ENCODE assay signal across 20 cellular contexts in the genomic region with DNA sequence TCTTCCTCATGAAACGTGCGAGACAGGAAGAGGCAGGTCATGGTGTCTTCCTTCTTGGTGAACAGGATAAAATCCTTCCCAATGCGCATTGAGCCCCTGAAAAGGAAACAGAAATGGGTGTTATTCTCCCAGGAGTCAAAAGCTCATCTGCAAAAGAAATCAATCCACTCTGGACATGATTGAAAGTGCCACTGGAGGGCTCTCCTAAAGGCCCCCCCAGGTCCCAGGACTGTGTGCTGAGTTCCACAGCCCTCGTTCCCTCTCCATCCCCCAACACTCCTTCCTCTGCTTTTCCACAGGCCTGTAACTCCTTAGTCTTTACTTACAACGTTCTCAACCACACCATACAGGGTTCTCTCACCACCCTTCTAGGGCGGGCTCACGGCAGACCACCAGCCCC. TPM values are rescaled to one million over a fixed set of nuclear protein-coding genes. Genes with fewer than 3 reads are reported as not detected.
A peak's percentile ranks its signal among the peaks of the same experiment; 100 is the strongest.
DNase-seq lines count a peak whose midpoint lies in the region; ATAC-seq and TF ChIP-seq lines count a peak whose summit lies in the region.
"Had no signal": no experiment of that assay in that cellular context is flagged by ENCODE, and none has a peak within 500 bp of the region (broad histone marks: within the 10 kb centered on the region; RNA-seq: fewer than 3 reads in every experiment).

No MANE protein-coding gene starts in this region.

- CTCF ChIA-PET in activated CD4-positive, alpha-beta T cell treated with anti-CD3 and anti-CD28 coated beads, Interleukin-2, amount 10 ng/mL, durations not matched to agents 7 days and 5 days (lab: Charles Lee), result interaction anchor here (0.8 to 1.2 kb wide), 4 partner anchors 8 to 447 kb away, joined by 3 to 5 read pairs (median 3); a partner anchor contains a TSS

- no peak overlapping the region for H3K4me3 ChIP-seq in endodermal cell (ENCODE audit: low read length)
- no peak overlapping the region for H3K4me3 ChIP-seq in sigmoid colon
- H3K4me3 ChIP-seq: HAP-1, Peyer's patch, right lobe of liver had no signal

- WGBS in endodermal cell (ENCODE audit: insufficient coverage in 1 of 2, insufficient read length in 1 of 2), 2 experiments, result 85 to 93% methylated on average over 5 to 7 of the region's 7 CpGs
- 76 to 77% methylated on average over 7 of the region's 7 CpGs for WGBS in sigmoid colon, 2 donors

- H3K9ac ChIP-seq in endodermal cell (ENCODE audit: extremely low read depth, low read length, poor library complexity, severe bottlenecking), result no peak overlapping the region

- H3K4me3 Mint-ChIP-seq in activated CD4-positive, alpha-beta T cell treated with anti-CD3 and anti-CD28 coated beads, Interleukin-2, amount 10 ng/mL, durations not matched to agents 24 days and 14 days, result no peak overlapping the region
- no peak overlapping the region for H3K4me3 Mint-ChIP-seq in activated CD4-positive, alpha-beta T cell treated with anti-CD3 and anti-CD28 coated beads, Interleukin-2, amount 10 ng/mL, durations not matched to agents 7 days and 5 days
- H3K4me3 Mint-ChIP-seq in T-helper 17 cell (no peak overlapping the region), endodermal cell (no peak overlapping the region)
- H3K4me3 Mint-ChIP-seq: immature natural killer cell, neural crest cell had no signal

- peak overlapping the region; percentile 36 for H3K27ac Mint-ChIP-seq in activated CD4-positive, alpha-beta T cell treated with anti-CD3 and anti-CD28 coated beads, Interleukin-2, amount 10 ng/mL, durations not matched to agents 24 days and 14 days
- no peak overlapping the region for H3K27ac Mint-ChIP-seq in activated CD4-positive, alpha-beta T cell treated with anti-CD3 and anti-CD28 coated beads, Interleukin-2, amount 10 ng/mL, durations not matched to agents 7 days and 5 days
- H3K27ac Mint-ChIP-seq in T-helper 17 cell (peak overlapping the region; percentile 54), endodermal cell (peak overlapping the region; percentile 71)

- H3K27me3 ChIP-seq in endodermal cell (ENCODE audit: control insufficient read depth, insufficient read depth, low read length, poor library complexity, severe bottlenecking) (no peaks in the 10 kb centered on the region), sigmoid colon (no peaks in the 10 kb centered on the region)
- H3K27me3 ChIP-seq: Peyer's patch, right lobe of liver had no signal

- H3K4me1 ChIP-seq in endodermal cell (ENCODE audit: control insufficient read depth, insufficient read depth, low read length), result peaks cover 7% of the 10 kb centered on the region
- peaks cover 0 to 23% (median 22%) of the 10 kb centered on the region in 4 donors for H3K4me1 ChIP-seq in sigmoid colon
- H3K4me1 ChIP-seq: HAP-1, right lobe of liver had no signal

- no peaks in the 10 kb centered on the region for H3K9me3 ChIP-seq in T-helper 17 cell (ENCODE audit: control insufficient read depth, low read length, poor library complexity, severe bottlenecking)
- no peaks in the 10 kb centered on the region for H3K9me3 ChIP-seq in endodermal cell (ENCODE audit: control insufficient read depth, low read length)
- H3K9me3 ChIP-seq in sigmoid colon, result no peaks in the 10 kb centered on the region
- H3K9me3 ChIP-seq: HAP-1, Peyer's patch, right lobe of liver had no signal

- no peak for DNase-seq in activated CD4-positive, alpha-beta T cell treated with anti-CD3 and anti-CD28 coated beads, Interleukin-2, amount 10 ng/mL, durations not matched to agents 24 days and 14 days
- DNase-seq in activated CD4-positive, alpha-beta T cell treated with anti-CD3 and anti-CD28 coated beads, Interleukin-2, amount 10 ng/mL, durations not matched to agents 7 days and 5 days, result no peak
- DNase-seq in T-helper 17 cell (no peak), endodermal cell (no peak), sigmoid colon (no peak)
- DNase-seq: 8988T; activated effector memory CD4-positive, alpha-beta T cell treated with Interleukin-2 at 50 U/mL for 16 hours; DMS 273 treated with DMSO at 0.1 percent for 48 hours; immature natural killer cell; Karpas-422; mesendoderm; NCI-H2171; NCI-H774; Peyer's patch; right lobe of liver had no signal

- H3K36me3 Mint-ChIP-seq in activated CD4-positive, alpha-beta T cell treated with anti-CD3 and anti-CD28 coated beads, Interleukin-2, amount 10 ng/mL, durations not matched to agents 24 days and 14 days (ENCODE audit: low read depth), result peaks cover 68% of the 10 kb centered on the region
- peaks cover 64% of the 10 kb centered on the region for H3K36me3 Mint-ChIP-seq in activated CD4-positive, alpha-beta T cell treated with anti-CD3 and anti-CD28 coated beads, Interleukin-2, amount 10 ng/mL, durations not matched to agents 7 days and 5 days (ENCODE audit: low read depth)
- peaks cover 26% of the 10 kb centered on the region for H3K36me3 Mint-ChIP-seq in T-helper 17 cell (ENCODE audit: low read depth)
- peaks cover 71% of the 10 kb centered on the region for H3K36me3 Mint-ChIP-seq in endodermal cell (ENCODE audit: low read depth)

- TF ChIP-seq POLR2A in sigmoid colon (IDR thresholded peaks at IDR 0.05), result no peak

- H3K36me3 ChIP-seq in endodermal cell (ENCODE audit: control insufficient read depth, insufficient read depth, low read length), result peaks cover 95% of the 10 kb centered on the region
- H3K36me3 ChIP-seq in sigmoid colon, result peaks cover 43 to 90% (median 57%) of the 10 kb centered on the region in 4 donors

- H3K27me3 Mint-ChIP-seq in activated CD4-positive, alpha-beta T cell treated with anti-CD3 and anti-CD28 coated beads, Interleukin-2, amount 10 ng/mL, durations not matched to agents 24 days and 14 days, result no peaks in the 10 kb centered on the region
- no peaks in the 10 kb centered on the region for H3K27me3 Mint-ChIP-seq in activated CD4-positive, alpha-beta T cell treated with anti-CD3 and anti-CD28 coated beads, Interleukin-2, amount 10 ng/mL, durations not matched to agents 7 days and 5 days
- H3K27me3 Mint-ChIP-seq in T-helper 17 cell (no peaks in the 10 kb centered on the region), endodermal cell (ENCODE audit: insufficient read depth) (no peaks in the 10 kb centered on the region)

- ATAC-seq in T-helper 17 cell (no peak), GM21423 (IDR thresholded peaks at IDR 0.05; ENCODE audit: unreplicated experiment) (no peak), HG02970 (IDR thresholded peaks at IDR 0.05; ENCODE audit: low FRiP score, unreplicated experiment) (no peak), GM21390 (IDR thresholded peaks at IDR 0.05; ENCODE audit: unreplicated experiment) (no peak)

- no peak for TF ChIP-seq EP300 in sigmoid colon (IDR thresholded peaks at IDR 0.05)

- POLR2A ChIA-PET in activated CD4-positive, alpha-beta T cell treated with anti-CD3 and anti-CD28 coated beads, Interleukin-2, amount 10 ng/mL, durations not matched to agents 7 days and 5 days (lab: Charles Lee), result no interaction called here

- no peaks in the 10 kb centered on the region for H3K9me3 Mint-ChIP-seq in activated CD4-positive, alpha-beta T cell treated with anti-CD3 and anti-CD28 coated beads, Interleukin-2, amount 10 ng/mL, durations not matched to agents 24 days and 14 days
- peaks cover 3% of the 10 kb centered on the region for H3K9me3 Mint-ChIP-seq in activated CD4-positive, alpha-beta T cell treated with anti-CD3 and anti-CD28 coated beads, Interleukin-2, amount 10 ng/mL, durations not matched to agents 7 days and 5 days
- no peaks in the 10 kb centered on the region for H3K9me3 Mint-ChIP-seq in endodermal cell
- H3K9me3 Mint-ChIP-seq: immature natural killer cell, neural crest cell had no signal

- TF ChIP-seq CTCF in endodermal cell (conservative IDR thresholded peaks at IDR 0.05) (no peak), sigmoid colon (IDR thresholded peaks at IDR 0.05) (no peak)

- intact Hi-C loops in activated CD4-positive, alpha-beta T cell treated with anti-CD3 and anti-CD28 coated beads, Interleukin-2, amount 10 ng/mL, durations not matched to agents 24 days and 14 days (cut with micrococcal nuclease), result no loop called here
- intact Hi-C loops in sigmoid colon (cut with DNase I), result loop anchor here (2.0 to 5.0 kb wide), 2 partner anchors 91 to 202 kb away; no protein-coding TSS in a partner anchor

- H3K4me1 Mint-ChIP-seq in activated CD4-positive, alpha-beta T cell treated with anti-CD3 and anti-CD28 coated beads, Interleukin-2, amount 10 ng/mL, durations not matched to agents 24 days and 14 days, result peaks cover 39% of the 10 kb centered on the region
- H3K4me1 Mint-ChIP-seq in activated CD4-positive, alpha-beta T cell treated with anti-CD3 and anti-CD28 coated beads, Interleukin-2, amount 10 ng/mL, durations not matched to agents 7 days and 5 days, result peaks cover 61% of the 10 kb centered on the region
- H3K4me1 Mint-ChIP-seq in T-helper 17 cell (peaks cover 48% of the 10 kb centered on the region), endodermal cell (peaks cover 4% of the 10 kb centered on the region)

- H3K27ac ChIP-seq in endodermal cell (ENCODE audit: low read depth, low read length), result no peak overlapping the region
- H3K27ac ChIP-seq in sigmoid colon, result peak overlapping the region; percentile 17 to 74 (median 64)
- H3K27ac ChIP-seq: Peyer's patch, right lobe of liver had no signal

RNA-seq across cellular contexts. Expression of a gene that starts 22.2 kb away (rescaled TPM):
- total RNA-seq in activated CD4-positive, alpha-beta T cell treated with anti-CD3 and anti-CD28 coated beads, Interleukin-2, amount 10 ng/mL, durations not matched to agents 24 days and 14 days, result 50.6 and 50.8 TPM in 2 replicates
- 10 to 100 TPM; 39.2 to 49.4 TPM for total RNA-seq in activated CD4-positive, alpha-beta T cell treated with anti-CD3 and anti-CD28 coated beads, Interleukin-2, amount 10 ng/mL, durations not matched to agents 7 days and 5 days
- total RNA-seq in T-helper 17 cell (10 to 100 TPM; 28.9 to 35.9 TPM), endodermal cell (10 to 100 TPM; 34.9 to 36.3 TPM), sigmoid colon (10 to 100 TPM; 13.3 to 42.1 (median 24.4) TPM)
- polyA plus RNA-seq in endodermal cell (2013, experiment 1 of 2), result 31.7 TPM
- polyA plus RNA-seq in endodermal cell (2013, experiment 2 of 2), result 36.8 TPM
- polyA plus RNA-seq in sigmoid colon, result 10 to 100 TPM in 1 of 3 donors, 1 to 10 TPM in 2; 4.6 to 15.0 (median 7.8) TPM

RNA-seq across cellular contexts. Expression of a gene that starts 22.7 kb away (rescaled TPM):
- total RNA-seq in activated CD4-positive, alpha-beta T cell treated with anti-CD3 and anti-CD28 coated beads, Interleukin-2, amount 10 ng/mL, durations not matched to agents 24 days and 14 days, result 68.1 and 69.1 TPM in 2 replicates
- total RNA-seq in activated CD4-positive, alpha-beta T cell treated with anti-CD3 and anti-CD28 coated beads, Interleukin-2, amount 10 ng/mL, durations not matched to agents 7 days and 5 days, result 10 to 100 TPM; 84.8 to 98.2 TPM
- total RNA-seq in T-helper 17 cell (10 to 100 TPM; 78.9 to 82.9 TPM), endodermal cell (100 to 1,000 TPM; 113 to 123 TPM), sigmoid colon (10 to 100 TPM; 51.5 to 88.9 (median 54.7) TPM)
- polyA plus RNA-seq in endodermal cell (2013, experiment 1 of 2), result 113 TPM
- polyA plus RNA-seq in endodermal cell (2013, experiment 2 of 2), result 105 TPM
- 10 to 100 TPM; 10.8 to 35.1 (median 13.2) TPM for polyA plus RNA-seq in sigmoid colon
